ENCODE assay signal across 39 cellular contexts in genomic region chr11:129918361-129918760, GRCh38.
"Had no signal": no experiment of that assay in that cellular context is flagged by ENCODE, and none has a peak within 500 bp of the region (broad histone marks: within the 10 kb centered on the region; RNA-seq: fewer than 3 reads in every experiment).

No MANE protein-coding gene starts in this region.

- H3K36me3 ChIP-seq: breast epithelium had no signal

- DNase-seq: activated effector memory CD4-positive, alpha-beta T cell treated with anti-CD3 and anti-CD28 coated beads, Interleukin-2, amount 50 U/mL, for 16 hours; activated effector memory CD4-positive, alpha-beta T cell treated with Interleukin-2 at 50 U/mL for 16 hours; activated gamma-delta T cell; activated gamma-delta T cell treated with Interleukin-2 at 50 U/mL for 16 hours; activated naive CD4-positive, alpha-beta T cell; activated naive CD4-positive, alpha-beta T cell treated with anti-CD3 and anti-CD28 coated beads for 36 hours; activated naive CD4-positive, alpha-beta T cell treated with anti-CD3 and anti-CD28 coated beads, Interleukin-2, amount 10 ng/mL, durations not matched to agents 7 days and 5 days; activated naive CD4-positive, alpha-beta T cell treated with anti-CD3 and anti-CD28 coated beads, Interleukin-2, amount 50 U/mL, for 16 hours; activated naive CD4-positive, alpha-beta T cell treated with Interleukin-2 at 50 U/mL for 16 hours; activated naive CD8-positive, alpha-beta T cell treated with anti-CD3 and anti-CD28 coated beads for 36 hours; activated naive CD8-positive, alpha-beta T cell treated with anti-CD3 and anti-CD28 coated beads, Interleukin-2, amount 10 ng/mL, durations not matched to agents 7 days and 5 days; activated naive CD8-positive, alpha-beta T cell treated with anti-CD3 and anti-CD28 coated beads, Interleukin-2, amount 50 U/mL, for 24 hours; activated T-cell treated with anti-CD3 and anti-CD28 coated beads, Interleukin-2, amount 50 U/mL, for 1 hour; activated T-cell treated with anti-CD3 and anti-CD28 coated beads, Interleukin-2, amount 50 U/mL, for 24 hours; activated T-cell treated with anti-CD3 and anti-CD28 coated beads, Interleukin-2, amount 50 U/mL, for 4 hours; activated T-cell treated with anti-CD3 and anti-CD28 coated beads, Interleukin-2, amount 50 U/mL, for 48 hours; activated T-cell treated with anti-CD3 and anti-CD28 coated beads, Interleukin-2, amount 50 U/mL, for 72 hours; adrenal gland; amniotic stem cell; amygdala; anterior cingulate cortex; aorta; body of pancreas; brain microvascular endothelial cell; caudate nucleus; central memory CD4-positive, alpha-beta T cell; cerebellar nuclear complex had no signal

- H3K27me3 Mint-ChIP-seq: activated naive CD4-positive, alpha-beta T cell treated with anti-CD3 and anti-CD28 coated beads, Interleukin-2, amount 10 ng/mL, durations not matched to agents 7 days and 5 days; activated naive CD4-positive, alpha-beta T cell treated with anti-CD3 and anti-CD28 coated beads, Interleukin-2, amount 50 U/mL, for 24 hours; activated naive CD8-positive, alpha-beta T cell; activated naive CD8-positive, alpha-beta T cell treated with anti-CD3 and anti-CD28 coated beads for 36 hours; activated naive CD8-positive, alpha-beta T cell treated with anti-CD3 and anti-CD28 coated beads, Interleukin-2, amount 10 ng/mL, durations not matched to agents 7 days and 5 days; activated naive CD8-positive, alpha-beta T cell treated with anti-CD3 and anti-CD28 coated beads, Interleukin-2, amount 50 U/mL, for 24 hours; activated T-cell treated with anti-CD3 and anti-CD28 coated beads, Interleukin-2, amount 50 U/mL, for 24 hours; activated T-helper 17 cell treated with anti-CD3 and anti-CD28 coated beads, Interleukin-2, amount 50 U/mL, for 72 hours; brain; central memory CD8-positive, alpha-beta T cell had no signal

- H3K9me3 Mint-ChIP-seq: activated naive CD4-positive, alpha-beta T cell treated with anti-CD3 and anti-CD28 coated beads for 36 hours; activated naive CD4-positive, alpha-beta T cell treated with anti-CD3 and anti-CD28 coated beads, Interleukin-2, amount 10 ng/mL, durations not matched to agents 7 days and 5 days; activated naive CD4-positive, alpha-beta T cell treated with anti-CD3 and anti-CD28 coated beads, Interleukin-2, amount 50 U/mL, for 24 hours; activated naive CD4-positive, alpha-beta T cell treated with anti-CD3 and anti-CD28 coated beads, Interleukin-2, amount 50 U/mL, for 72 hours; activated naive CD8-positive, alpha-beta T cell treated with anti-CD3 and anti-CD28 coated beads for 36 hours; activated naive CD8-positive, alpha-beta T cell treated with anti-CD3 and anti-CD28 coated beads, Interleukin-2, amount 10 ng/mL, durations not matched to agents 7 days and 5 days; activated naive CD8-positive, alpha-beta T cell treated with anti-CD3 and anti-CD28 coated beads, Interleukin-2, amount 50 U/mL, for 24 hours; activated T-cell treated with anti-CD3 and anti-CD28 coated beads, Interleukin-2, amount 50 U/mL, for 24 hours; activated T-cell treated with anti-CD3 and anti-CD28 coated beads, Interleukin-2, amount 50 U/mL, for 4 hours; activated T-cell treated with anti-CD3 and anti-CD28 coated beads, Interleukin-2, amount 50 U/mL, for 72 hours; activated T-helper 1 cell treated with anti-CD3 and anti-CD28 coated beads, Interleukin-12 subunit alpha, Interleukin-12 subunit beta, Interleukin-2, Interleukin-4 antibody, amounts not matched to agents 30 ng/mL and 10 ng/mL and 1 ng/mL, durations not matched to agents 14 hours and 24 hours and 36 hours; activated T-helper 17 cell treated with anti-CD3 and anti-CD28 coated beads, Interleukin-2, amount 50 U/mL, for 72 hours; activated T-helper 2 cell treated with anti-CD3 and anti-CD28 coated beads, Interferon-gamma antibody, Interleukin-2, Interleukin-4, amounts not matched to agents 10 μg/mL and 5 μg/mL and 100 μg/mL, durations not matched to agents 14 hours and 24 hours and 36 hours; brain; central memory CD8-positive, alpha-beta T cell had no signal

- ATAC-seq: activated naive CD4-positive, alpha-beta T cell treated with anti-CD3 and anti-CD28 coated beads, Interleukin-2, amount 50 U/mL, for 72 hours; activated naive CD8-positive, alpha-beta T cell treated with anti-CD3 and anti-CD28 coated beads, Interleukin-2, amount 50 U/mL, for 24 hours; activated T-cell treated with anti-CD3 and anti-CD28 coated beads, Interleukin-2, amount 50 U/mL, for 4 hours; activated T-cell treated with anti-CD3 and anti-CD28 coated beads, Interleukin-2, amount 50 U/mL, for 72 hours; activated T-helper 17 cell treated with anti-CD3 and anti-CD28 coated beads, Interleukin-2, amount 50 U/mL, for 72 hours; body of pancreas had no signal

- FAIRE-seq: astrocyte had no signal

- H3K4me3 Mint-ChIP-seq: activated naive CD4-positive, alpha-beta T cell treated with anti-CD3 and anti-CD28 coated beads for 36 hours; activated naive CD4-positive, alpha-beta T cell treated with anti-CD3 and anti-CD28 coated beads, Interleukin-2, amount 10 ng/mL, durations not matched to agents 7 days and 5 days; activated naive CD4-positive, alpha-beta T cell treated with anti-CD3 and anti-CD28 coated beads, Interleukin-2, amount 50 U/mL, for 24 hours; activated naive CD8-positive, alpha-beta T cell; activated naive CD8-positive, alpha-beta T cell treated with anti-CD3 and anti-CD28 coated beads for 36 hours; activated naive CD8-positive, alpha-beta T cell treated with anti-CD3 and anti-CD28 coated beads, Interleukin-2, amount 10 ng/mL, durations not matched to agents 7 days and 5 days; activated naive CD8-positive, alpha-beta T cell treated with anti-CD3 and anti-CD28 coated beads, Interleukin-2, amount 50 U/mL, for 24 hours; activated T-cell treated with anti-CD3 and anti-CD28 coated beads, Interleukin-2, amount 50 U/mL, for 24 hours; activated T-cell treated with anti-CD3 and anti-CD28 coated beads, Interleukin-2, amount 50 U/mL, for 4 hours; activated T-cell treated with anti-CD3 and anti-CD28 coated beads, Interleukin-2, amount 50 U/mL, for 72 hours; activated T-helper 1 cell treated with anti-CD3 and anti-CD28 coated beads, Interleukin-12 subunit alpha, Interleukin-12 subunit beta, Interleukin-2, Interleukin-4 antibody, amounts not matched to agents 30 ng/mL and 10 ng/mL and 1 ng/mL, durations not matched to agents 14 hours and 24 hours and 36 hours; activated T-helper 17 cell treated with anti-CD3 and anti-CD28 coated beads, Interleukin-2, amount 50 U/mL, for 72 hours; brain; central memory CD8-positive, alpha-beta T cell had no signal

- H3K9me3 ChIP-seq: adrenal gland, ascending aorta, body of pancreas, breast epithelium had no signal

- H3K27me3 ChIP-seq: adrenal gland, ascending aorta, body of pancreas, brain microvascular endothelial cell, breast epithelium, cardiac muscle cell had no signal

- H3K4me3 ChIP-seq: adrenal gland, ascending aorta, body of pancreas, breast epithelium, cardiac muscle cell had no signal

- H3K4me1 ChIP-seq: adrenal gland, ascending aorta, body of pancreas, breast epithelium had no signal

- H3K27ac Mint-ChIP-seq: activated naive CD4-positive, alpha-beta T cell treated with anti-CD3 and anti-CD28 coated beads for 36 hours; activated naive CD4-positive, alpha-beta T cell treated with anti-CD3 and anti-CD28 coated beads, Interleukin-2, amount 10 ng/mL, durations not matched to agents 7 days and 5 days; activated naive CD4-positive, alpha-beta T cell treated with anti-CD3 and anti-CD28 coated beads, Interleukin-2, amount 50 U/mL, for 24 hours; activated naive CD4-positive, alpha-beta T cell treated with anti-CD3 and anti-CD28 coated beads, Interleukin-2, amount 50 U/mL, for 72 hours; activated naive CD8-positive, alpha-beta T cell; activated naive CD8-positive, alpha-beta T cell treated with anti-CD3 and anti-CD28 coated beads for 36 hours; activated naive CD8-positive, alpha-beta T cell treated with anti-CD3 and anti-CD28 coated beads, Interleukin-2, amount 10 ng/mL, durations not matched to agents 7 days and 5 days; activated naive CD8-positive, alpha-beta T cell treated with anti-CD3 and anti-CD28 coated beads, Interleukin-2, amount 50 U/mL, for 24 hours; activated T-cell treated with anti-CD3 and anti-CD28 coated beads, Interleukin-2, amount 50 U/mL, for 24 hours; activated T-cell treated with anti-CD3 and anti-CD28 coated beads, Interleukin-2, amount 50 U/mL, for 72 hours; activated T-helper 1 cell treated with anti-CD3 and anti-CD28 coated beads, Interleukin-12 subunit alpha, Interleukin-12 subunit beta, Interleukin-2, Interleukin-4 antibody, amounts not matched to agents 30 ng/mL and 10 ng/mL and 1 ng/mL, durations not matched to agents 14 hours and 24 hours and 36 hours; activated T-helper 17 cell treated with anti-CD3 and anti-CD28 coated beads, Interleukin-2, amount 50 U/mL, for 72 hours; activated T-helper 2 cell treated with anti-CD3 and anti-CD28 coated beads, Interferon-gamma antibody, Interleukin-2, Interleukin-4, amounts not matched to agents 10 μg/mL and 5 μg/mL and 100 μg/mL, durations not matched to agents 14 hours and 24 hours and 36 hours; brain had no signal

- H3K27ac ChIP-seq: adrenal gland, ascending aorta, body of pancreas, brain microvascular endothelial cell, breast epithelium, cardiac muscle cell had no signal
